In genomic region chr7:100839361-100839760, GRCh38 we compare ENCODE assay signal across 17 cellular contexts. TPM values are rescaled to one million over a fixed set of nuclear protein-coding genes. Genes with fewer than 3 reads are reported as not detected.
DNase-seq lines count a peak whose midpoint lies in the region; ATAC-seq, FAIRE-seq and TF ChIP-seq lines count a peak whose summit lies in the region.
"Had no signal": no experiment of that assay in that cellular context is flagged by ENCODE, and none has a peak within 500 bp of the region (broad histone marks: within the 10 kb centered on the region; RNA-seq: fewer than 3 reads in every experiment).

No MANE protein-coding gene starts in this region.

- DNase-seq in MCF 10A (ENCODE audit: unreplicated experiment) (no peak), breast epithelium (ENCODE audit: low spot score in 2 of 2) (no peak), AG20443 (ENCODE audit: low spot score) (peak; percentile 0), H1 (ENCODE audit: low read depth in 1 of 2, low spot score in 2 of 2) (no peak), trophoblast cell (no peak), superior temporal gyrus (ENCODE audit: extremely low spot score) (no peak)
- DNase-seq: CD4-positive, alpha-beta memory T cell; DMS153; DMS79; GDM1; GOT3; H9 had no signal

- BruUV-seq in MCF 10A (replicated peaks; lab: Mats Ljungman, UMichigan), result no TSS peak

- no peak for ATAC-seq in GM18498 (IDR thresholded peaks at IDR 0.05; ENCODE audit: unreplicated experiment)
- ATAC-seq: A549 had no signal

- H2BK120ac ChIP-seq in H1 (replicated peaks; ENCODE audit: low read depth, low read length) (no peak overlapping the region), trophoblast cell (ENCODE audit: insufficient read depth, low read length, poor library complexity) (no peak overlapping the region)

- 0 out of 2 replicates have a peak overlapping the region, but pooled peaks have one; percentile 39 for H2BK12ac ChIP-seq in H1 (ENCODE audit: low read depth, low read length)
- no peak overlapping the region for H2BK12ac ChIP-seq in trophoblast cell (ENCODE audit: low read length)

- CTCF ChIA-PET in MCF 10A (lab: Yijun Ruan, JAX), result interaction anchor here (0.6 kb wide), 1 partner anchor 75 kb away, joined by 4 read pairs; no protein-coding TSS in a partner anchor
- CTCF ChIA-PET in H1 (lab: Charles Lee; ENCODE audit: partially characterized antibody), result interaction anchor here (0.6 to 1.3 kb wide), 4 partner anchors 9 to 1708 kb away, joined by 3 to 7 read pairs (median 4); no protein-coding TSS in a partner anchor

- WGBS in H1 (ENCODE audit: extremely low coverage in 1 of 2, insufficient coverage in 1 of 2, insufficient read length in 1 of 2, insufficient replicate concordance in 2 of 2, low coverage in 1 of 2, low lambda C conversion rate in 2 of 2, missing lambda C conversion rate in 1 of 2), 2 experiments, result 93% methylated on average over 18 of the region's 18 CpGs; no CpG with 5 or more reads in 1 of the 2 experiments
- WGBS in trophoblast cell (ENCODE audit: extremely low coverage, insufficient coverage, insufficient read length), result no CpG with 5 or more reads among the region's 18 CpGs

- no peak for FAIRE-seq in H1 (lab: Jason Lieb, UNC)
- FAIRE-seq: A549, GM12892 had no signal

- no peak overlapping the region for H4K12ac ChIP-seq in trophoblast cell (ENCODE audit: low read depth, low read length)

- H2BK15ac ChIP-seq in H1 (ENCODE audit: low read length), result 0 out of 2 replicates have a peak overlapping the region, but pooled peaks have one; percentile 29

- H3K36me3 ChIP-seq in breast epithelium, result no peaks in the 10 kb centered on the region
- H3K36me3 ChIP-seq in H1 (ENCODE audit: control insufficient read depth in 2 of 4, insufficient read depth in 4 of 4, low read length in 3 of 4), result no peaks in the 10 kb centered on the region
- no peaks in the 10 kb centered on the region for H3K36me3 ChIP-seq in trophoblast cell (ENCODE audit: control insufficient read depth in 1 of 2, insufficient read depth in 2 of 2, low read length in 2 of 2)
- H3K36me3 ChIP-seq: BLaER1 had no signal

- H3K4me1 ChIP-seq in breast epithelium (peaks cover 0 to 8% of the 10 kb centered on the region in 2 donors), H1 (replicated peaks in 1 of 4; ENCODE audit: control insufficient read depth in 3 of 4, insufficient read depth in 4 of 4, low read length in 3 of 4) (peaks cover 3 to 10% (median 8%) of the 10 kb centered on the region in 4 experiments), trophoblast cell (ENCODE audit: control insufficient read depth in 1 of 2, insufficient read depth in 2 of 2, low read length in 2 of 2) (peaks cover 8 to 10% of the 10 kb centered on the region in 2 experiments)

- H4K5ac ChIP-seq in H1 (ENCODE audit: insufficient read length, low read depth, low read length), result no peak overlapping the region

- no peaks in the 10 kb centered on the region for H3K27me3 Mint-ChIP-seq in MCF 10A (ENCODE audit: insufficient read depth, unreplicated experiment)
- H3K27me3 Mint-ChIP-seq: CD4-positive, alpha-beta memory T cell had no signal

- 0 out of 7 replicates have a peak overlapping the region, but pooled peaks of 1 of the 4 experiments have one; percentile 18 for H3K9ac ChIP-seq in H1 (replicated peaks in 1 of 4; ENCODE audit: extremely low read depth in 1 of 4, low read depth in 3 of 4, low read length in 3 of 4)
- no peak overlapping the region for H3K9ac ChIP-seq in trophoblast cell (ENCODE audit: low read length)
- H3K9ac ChIP-seq: BLaER1 had no signal

- peak overlapping the region; percentile 65; the same call in 1 of the 2 replicates for H2AK5ac ChIP-seq in H1 (ENCODE audit: low read depth, low read length)
- peak overlapping the region; percentile 82 for H2AK5ac ChIP-seq in trophoblast cell (ENCODE audit: low read length)

- H3K4me3 ChIP-seq in breast epithelium (no peak overlapping the region), H1 (ENCODE audit: extremely low read depth in 1 of 4, insufficient read depth in 2 of 4, low read depth in 3 of 4, low read length in 4 of 4) (no peak overlapping the region), trophoblast cell (ENCODE audit: low read depth, low read length) (no peak overlapping the region)
- H3K4me3 ChIP-seq: A549, BLaER1 had no signal

- peaks cover 3% of the 10 kb centered on the region; the same call in 1 of the 2 replicates for H3K23me2 ChIP-seq in H1 (ENCODE audit: low read depth, low read length)

- TF ChIP-seq POLR2A in breast epithelium (IDR thresholded peaks at IDR 0.05) (no peak), H1 (IDR thresholded peaks at IDR 0.05; ENCODE audit: control extremely low read depth in 1 of 2, low read depth in 2 of 2, low read length in 2 of 2) (no peak)

- H3K4ac ChIP-seq in H1 (replicated peaks; ENCODE audit: insufficient read length, low read depth, low read length) (no peak overlapping the region), trophoblast cell (ENCODE audit: low read depth, low read length) (no peak overlapping the region)

- no peaks in the 10 kb centered on the region for H3K79me2 ChIP-seq in H1 (ENCODE audit: control insufficient read depth in 1 of 2, insufficient read depth in 2 of 2, low read length in 2 of 2)
- H3K79me2 ChIP-seq in trophoblast cell (ENCODE audit: control insufficient read depth, insufficient read depth, low read length, poor library complexity), result peaks cover 4% of the 10 kb centered on the region

- no peak overlapping the region for H3K4me3 Mint-ChIP-seq in MCF 10A (ENCODE audit: unreplicated experiment)
- H3K4me3 Mint-ChIP-seq: CD14-positive monocyte; CD4-positive, alpha-beta memory T cell; H9 had no signal

- H3K27me3 ChIP-seq in breast epithelium, result no peaks in the 10 kb centered on the region
- H3K27me3 ChIP-seq in H1 (replicated peaks in 1 of 4; ENCODE audit: control insufficient read depth in 3 of 4, extremely low read depth in 1 of 4, insufficient read depth in 3 of 4, low read length in 3 of 4), result no peaks in the 10 kb centered on the region
- H3K27me3 ChIP-seq in trophoblast cell (ENCODE audit: insufficient read depth, low read length), result no peaks in the 10 kb centered on the region
- H3K27me3 ChIP-seq: BLaER1 had no signal

- no peak overlapping the region for H3K27ac ChIP-seq in breast epithelium
- no peak overlapping the region; the same call in 1 of the 2 replicates for H3K27ac ChIP-seq in H1 (ENCODE audit: low read depth, low read length)
- no peak overlapping the region for H3K27ac ChIP-seq in trophoblast cell (ENCODE audit: low read depth, low read length)
- H3K27ac ChIP-seq: A549, BLaER1 had no signal

- TF ChIP-seq RAD21 in H1 (IDR thresholded peaks at IDR 0.05 in 1 of 2, conservative IDR thresholded peaks at IDR 0.05 in 1 of 2; ENCODE audit: low read depth in 2 of 2, low read length in 2 of 2), result no peak

- no peak overlapping the region for H3K56ac ChIP-seq in H1 (replicated peaks; ENCODE audit: insufficient read length, low read depth, low read length)

- TF ChIP-seq CTCF in MCF 10A (IDR thresholded peaks at IDR 0.05; ENCODE audit: unreplicated experiment), result no peak
- no peak for TF ChIP-seq CTCF in breast epithelium (IDR thresholded peaks at IDR 0.05)
- no peak for TF ChIP-seq CTCF in H1 (IDR thresholded peaks at IDR 0.05; ENCODE audit: control extremely low read depth in 1 of 3, insufficient read depth in 1 of 3, low read depth in 1 of 3, low read length in 3 of 3)

- H3K4me2 ChIP-seq in H1 (ENCODE audit: insufficient read depth in 1 of 2, low read depth in 2 of 2, low read length in 2 of 2) (no peak overlapping the region), trophoblast cell (ENCODE audit: low read length) (no peak overlapping the region)
- H3K4me2 ChIP-seq: A549, BLaER1 had no signal

- no peak overlapping the region for H2BK20ac ChIP-seq in H1 (ENCODE audit: low read length)

- no peak overlapping the region for H2AFZ ChIP-seq in H1 (ENCODE audit: low read length)
- no peak overlapping the region for H2AFZ ChIP-seq in trophoblast cell (ENCODE audit: insufficient read depth, low read length, poor library complexity)

- H3K14ac ChIP-seq in H1 (ENCODE audit: insufficient read length) (no peak overlapping the region), trophoblast cell (ENCODE audit: low read length) (no peak overlapping the region)

- peak overlapping the region; percentile 18 for H3K27ac Mint-ChIP-seq in MCF 10A (ENCODE audit: low read depth, unreplicated experiment)
- H3K27ac Mint-ChIP-seq: CD14-positive monocyte had no signal

- H4K91ac ChIP-seq in H1 (replicated peaks; ENCODE audit: insufficient read length, low read length) (no peak overlapping the region), trophoblast cell (ENCODE audit: low read depth, low read length) (no peak overlapping the region)

- peaks cover 10% of the 10 kb centered on the region for H3K4me1 Mint-ChIP-seq in MCF 10A (ENCODE audit: insufficient read depth, unreplicated experiment)

- H3K9me3 ChIP-seq in breast epithelium (no peaks in the 10 kb centered on the region), H1 (ENCODE audit: insufficient read depth in 2 of 2, low read depth in 1 of 2, low read length in 1 of 2) (no peaks in the 10 kb centered on the region), trophoblast cell (ENCODE audit: insufficient read depth, low read depth, low read length) (no peaks in the 10 kb centered on the region)
- H3K9me3 ChIP-seq: A549, BLaER1 had no signal

- POLR2A ChIA-PET in MCF 10A (lab: Yijun Ruan, JAX), result no interaction called here
- POLR2A ChIA-PET in H1 (lab: Charles Lee; ENCODE audit: partially characterized antibody), result interaction anchor here (0.8 to 1.0 kb wide), 2 partner anchors 12 to 13 kb away, joined by 3 read pairs; partner anchors contain the start of genes EPHB4 and SLC12A9

- H3K79me1 ChIP-seq in H1 (ENCODE audit: low read depth, low read length), result peaks cover 2% of the 10 kb centered on the region; the same call in 1 of the 2 replicates
- peaks cover 17% of the 10 kb centered on the region for H3K79me1 ChIP-seq in trophoblast cell (ENCODE audit: low read length)

- no peak for TF ChIP-seq EP300 in H1 (IDR thresholded peaks at IDR 0.05; ENCODE audit: borderline replicate concordance in 1 of 2, low read depth in 2 of 2, low read length in 2 of 2)

- no peaks in the 10 kb centered on the region for H3K9me3 Mint-ChIP-seq in MCF 10A (ENCODE audit: unreplicated experiment)
- H3K9me3 Mint-ChIP-seq: CD14-positive monocyte; CD4-positive, alpha-beta memory T cell; H9 had no signal

- no peak overlapping the region; the same call in 1 of the 2 replicates for H4K8ac ChIP-seq in H1 (ENCODE audit: extremely low read depth, insufficient read depth, low read length)
- H4K8ac ChIP-seq in trophoblast cell (ENCODE audit: low read depth, low read length), result no peak overlapping the region

- H2BK5ac ChIP-seq in H1 (ENCODE audit: low read depth, low read length) (peak overlapping the region; percentile 39; the same call in 1 of the 2 replicates), trophoblast cell (ENCODE audit: low read depth, low read length, poor library complexity) (no peak overlapping the region)

- H3K36me3 Mint-ChIP-seq in MCF 10A (ENCODE audit: insufficient read depth, unreplicated experiment), result peaks cover 10% of the 10 kb centered on the region
- H3K36me3 Mint-ChIP-seq: CD14-positive monocyte; CD4-positive, alpha-beta memory T cell had no signal

- H3K23ac ChIP-seq in H1 (ENCODE audit: insufficient read length), result no peak overlapping the region
- H3K23ac ChIP-seq in trophoblast cell (ENCODE audit: low read length), result no peak overlapping the region

- H4K20me1 ChIP-seq in H1 (replicated peaks in 1 of 2; ENCODE audit: control insufficient read depth in 1 of 2, insufficient read depth in 2 of 2, low read length in 2 of 2), result no peaks in the 10 kb centered on the region
- H4K20me1 ChIP-seq: BLaER1 had no signal

- no peak overlapping the region for H3K18ac ChIP-seq in H1 (ENCODE audit: extremely low read depth, low read length)
- no peak overlapping the region for H3K18ac ChIP-seq in trophoblast cell (ENCODE audit: low read length)

- intact Hi-C loops in MCF 10A (cut with micrococcal nuclease) (no loop called here), breast epithelium (cut with DNase I; ENCODE audit: low total_unique reads) (no loop called here)

RNA-seq across cellular contexts. Expression of gene EPHB4, which starts 12.0 kb away (rescaled TPM):
- total RNA-seq in MCF 10A (2022) (48.8 and 51.3 TPM in 2 replicates), breast epithelium (10 to 100 TPM; 21.4 to 64.9 (median 31.8) TPM)
- total RNA-seq in H1 (2021; fragmentation: NEBNext Ultra II Directional; extraction: Animal tissue kit (Norgen Biotek cat#: 25700)), result 113 and 122 TPM in 2 replicates
- 85.0 and 141 TPM in 2 replicates for polyA plus RNA-seq in H1 (2011; rRNA removed)
- 99.8 TPM for polyA plus RNA-seq in H1 (2011; cell fraction: cytosol; rRNA removed)
- 125 TPM for polyA plus RNA-seq in H1 (2011; cell fraction: nucleus; rRNA removed)
- 87.6 to 114 TPM (median 107 TPM) in 4 replicates for polyA plus RNA-seq in H1 (2012, experiment 1 of 2)
- 115 TPM for polyA plus RNA-seq in H1 (2012, experiment 2 of 2)
- 95.4 TPM for polyA plus RNA-seq in H1 (2013, experiment 1 of 2)
- polyA plus RNA-seq in H1 (2013, experiment 2 of 2), result 95.7 TPM
- 97.8 and 111 TPM in 2 replicates for polyA minus RNA-seq in H1 (2011; rRNA and poly(A)+ RNA removed)
- polyA minus RNA-seq in H1 (2011; cell fraction: cytosol; rRNA and poly(A)+ RNA removed), result 105 TPM
- 57.6 TPM for polyA minus RNA-seq in H1 (2011; cell fraction: nucleus; rRNA and poly(A)+ RNA removed)
- 103 and 106 TPM in 2 replicates for polyA plus RNA-seq in trophoblast cell (2013)

RNA-seq across cellular contexts. Expression of gene SLC12A9, which starts 13.2 kb away (rescaled TPM):
- total RNA-seq in MCF 10A (2022), result 19.2 and 21.0 TPM in 2 replicates
- total RNA-seq in breast epithelium, result 10 to 100 TPM; 13.3 to 18.0 (median 16.7) TPM
- total RNA-seq in H1 (2021; fragmentation: NEBNext Ultra II Directional; extraction: Animal tissue kit (Norgen Biotek cat#: 25700)), result 40.1 and 40.7 TPM in 2 replicates
- polyA plus RNA-seq in H1 (2011; rRNA removed), result 31.4 and 54.0 TPM in 2 replicates
- 28.5 TPM for polyA plus RNA-seq in H1 (2011; cell fraction: cytosol; rRNA removed)
- 74.3 TPM for polyA plus RNA-seq in H1 (2011; cell fraction: nucleus; rRNA removed)
- 25.4 to 35.3 TPM (median 33.8 TPM) in 4 replicates for polyA plus RNA-seq in H1 (2012, experiment 1 of 2)
- 27.5 TPM for polyA plus RNA-seq in H1 (2012, experiment 2 of 2)
- 33.2 TPM for polyA plus RNA-seq in H1 (2013, experiment 1 of 2)
- polyA plus RNA-seq in H1 (2013, experiment 2 of 2), result 32.9 TPM
- 13.1 and 22.4 TPM in 2 replicates for polyA minus RNA-seq in H1 (2011; rRNA and poly(A)+ RNA removed)
- polyA minus RNA-seq in H1 (2011; cell fraction: cytosol; rRNA and poly(A)+ RNA removed), result 13.4 TPM
- 13.4 TPM for polyA minus RNA-seq in H1 (2011; cell fraction: nucleus; rRNA and poly(A)+ RNA removed)
- 18.4 and 20.0 TPM in 2 replicates for polyA plus RNA-seq in trophoblast cell (2013)

RNA-seq across cellular contexts. Expression of gene TRIP6, which starts 27.8 kb away (rescaled TPM):
- 106 and 132 TPM in 2 replicates for total RNA-seq in MCF 10A (2022)
- 10 to 100 TPM; 45.3 to 62.8 (median 49.8) TPM for total RNA-seq in breast epithelium
- 103 and 109 TPM in 2 replicates for total RNA-seq in H1 (2021; fragmentation: NEBNext Ultra II Directional; extraction: Animal tissue kit (Norgen Biotek cat#: 25700))
- polyA plus RNA-seq in H1 (2011; rRNA removed), result 88.4 and 112 TPM in 2 replicates
- 112 TPM for polyA plus RNA-seq in H1 (2011; cell fraction: cytosol; rRNA removed)
- polyA plus RNA-seq in H1 (2011; cell fraction: nucleus; rRNA removed), result 145 TPM
- 85.3 to 128 TPM (median 117 TPM) in 4 replicates for polyA plus RNA-seq in H1 (2012, experiment 1 of 2)
- 101 TPM for polyA plus RNA-seq in H1 (2012, experiment 2 of 2)
- polyA plus RNA-seq in H1 (2013, experiment 1 of 2), result 56.2 TPM
- polyA plus RNA-seq in H1 (2013, experiment 2 of 2), result 51.7 TPM
- polyA minus RNA-seq in H1 (2011; rRNA and poly(A)+ RNA removed), result 34.4 and 35.9 TPM in 2 replicates
- 43.7 TPM for polyA minus RNA-seq in H1 (2011; cell fraction: cytosol; rRNA and poly(A)+ RNA removed)
- polyA minus RNA-seq in H1 (2011; cell fraction: nucleus; rRNA and poly(A)+ RNA removed), result 36.9 TPM
- polyA plus RNA-seq in trophoblast cell (2013), result 75.4 and 76.0 TPM in 2 replicates

RNA-seq across cellular contexts. Expression of gene SRRT, which starts 35.5 kb away (rescaled TPM):
- total RNA-seq in MCF 10A (2022), result 111 and 142 TPM in 2 replicates
- 100 to 1,000 TPM in 2 of 3 donors, 10 to 100 TPM in 1; 45.8 to 111 (median 104) TPM for total RNA-seq in breast epithelium
- total RNA-seq in H1 (2021; fragmentation: NEBNext Ultra II Directional; extraction: Animal tissue kit (Norgen Biotek cat#: 25700)), result 237 and 239 TPM in 2 replicates
- polyA plus RNA-seq in H1 (2011; rRNA removed), result 66.7 and 103 TPM in 2 replicates
- polyA plus RNA-seq in H1 (2011; cell fraction: cytosol; rRNA removed), result 78.5 TPM
- 456 TPM for polyA plus RNA-seq in H1 (2011; cell fraction: nucleus; rRNA removed)
- polyA plus RNA-seq in H1 (2012, experiment 1 of 2), result 212 to 245 TPM (median 235 TPM) in 4 replicates
- polyA plus RNA-seq in H1 (2012, experiment 2 of 2), result 131 TPM
- polyA plus RNA-seq in H1 (2013, experiment 1 of 2), result 167 TPM
- polyA plus RNA-seq in H1 (2013, experiment 2 of 2), result 144 TPM
- 44.1 and 59.4 TPM in 2 replicates for polyA minus RNA-seq in H1 (2011; rRNA and poly(A)+ RNA removed)
- polyA minus RNA-seq in H1 (2011; cell fraction: cytosol; rRNA and poly(A)+ RNA removed), result 112 TPM
- polyA minus RNA-seq in H1 (2011; cell fraction: nucleus; rRNA and poly(A)+ RNA removed), result 143 TPM
- 115 and 117 TPM in 2 replicates for polyA plus RNA-seq in trophoblast cell (2013)

RNA-seq across cellular contexts. Expression of gene UFSP1, which starts 50.2 kb away (rescaled TPM):
- 2.8 and 3.4 TPM in 2 replicates for total RNA-seq in MCF 10A (2022)
- total RNA-seq in breast epithelium, result 1 to 10 TPM; 2.9 to 4.2 (median 3.7) TPM
- total RNA-seq in H1 (2021; fragmentation: NEBNext Ultra II Directional; extraction: Animal tissue kit (Norgen Biotek cat#: 25700)), result 4.3 and 4.8 TPM in 2 replicates
- 1.6 and 2.1 TPM in 2 replicates for polyA plus RNA-seq in H1 (2011; rRNA removed)
- polyA plus RNA-seq in H1 (2011; cell fraction: cytosol; rRNA removed), result 2.0 TPM
- 3.2 TPM for polyA plus RNA-seq in H1 (2011; cell fraction: nucleus; rRNA removed)
- 1.9 to 3.0 TPM (median 2.0 TPM) in 4 replicates for polyA plus RNA-seq in H1 (2012, experiment 1 of 2)
- 1.5 TPM for polyA plus RNA-seq in H1 (2012, experiment 2 of 2)
- polyA plus RNA-seq in H1 (2013, experiment 1 of 2), result 1.6 TPM
- 1.5 TPM for polyA plus RNA-seq in H1 (2013, experiment 2 of 2)
- 1.8 and 4.7 TPM in 2 replicates for polyA minus RNA-seq in H1 (2011; rRNA and poly(A)+ RNA removed)
- 7.5 TPM for polyA minus RNA-seq in H1 (2011; cell fraction: cytosol; rRNA and poly(A)+ RNA removed)
- 16.2 TPM for polyA minus RNA-seq in H1 (2011; cell fraction: nucleus; rRNA and poly(A)+ RNA removed)
- 1.4 and 1.6 TPM in 2 replicates for polyA plus RNA-seq in trophoblast cell (2013)
